In the genomic region with DNA sequence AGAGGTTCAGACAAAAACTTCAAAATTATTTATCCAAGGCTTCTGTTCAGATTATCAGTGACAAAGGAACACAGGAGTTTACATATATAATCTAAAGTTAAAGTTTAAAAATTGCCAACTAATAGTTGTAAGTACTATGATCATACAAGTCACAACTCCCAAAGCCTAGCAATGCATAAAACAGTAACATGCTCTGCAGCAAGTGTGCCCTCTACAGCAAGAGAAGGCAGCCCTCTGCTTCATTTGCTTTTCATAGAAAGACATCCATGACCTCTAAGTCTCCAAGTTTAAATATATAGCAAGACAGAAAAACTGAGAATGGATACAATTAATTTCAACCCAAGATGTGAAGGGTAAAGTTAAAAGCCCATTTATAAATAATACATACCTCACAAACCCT, we compare ENCODE assay signal across 13 cellular contexts.
"Had no signal": no experiment of that assay in that cellular context is flagged by ENCODE, and none has a peak within 500 bp of the region (broad histone marks: within the 10 kb centered on the region; RNA-seq: fewer than 3 reads in every experiment).

No MANE protein-coding gene starts in this region.

- H3K27ac Mint-ChIP-seq: activated CD4-positive, alpha-beta T cell treated with anti-CD3 and anti-CD28 coated beads, Interleukin-2, amount 10 ng/mL, durations not matched to agents 7 days and 5 days; stimulated activated naive CD8-positive, alpha-beta T cell treated with anti-CD3 and anti-CD28 coated beads, Interleukin-15, Interleukin-2, amounts not matched to agents 100 ng/mL and 50 ng/mL, for 24 hours had no signal

- H3K27ac ChIP-seq: gastroesophageal sphincter, heart right ventricle, prostate gland, upper lobe of right lung had no signal

- H3K9me3 Mint-ChIP-seq: activated CD4-positive, alpha-beta T cell treated with anti-CD3 and anti-CD28 coated beads, Interleukin-2, amount 10 ng/mL, durations not matched to agents 7 days and 5 days; stimulated activated naive CD8-positive, alpha-beta T cell treated with anti-CD3 and anti-CD28 coated beads, Interleukin-15, Interleukin-2, amounts not matched to agents 100 ng/mL and 50 ng/mL, for 24 hours had no signal

- H3K4me3 Mint-ChIP-seq: activated CD4-positive, alpha-beta T cell treated with anti-CD3 and anti-CD28 coated beads, Interleukin-2, amount 10 ng/mL, durations not matched to agents 7 days and 5 days; stimulated activated naive CD8-positive, alpha-beta T cell treated with anti-CD3 and anti-CD28 coated beads, Interleukin-15, Interleukin-2, amounts not matched to agents 100 ng/mL and 50 ng/mL, for 24 hours had no signal

- H3K36me3 ChIP-seq: gastroesophageal sphincter, prostate gland had no signal

- H3K4me1 ChIP-seq: prostate gland had no signal

- FAIRE-seq: colon, small intestine had no signal

- H3K9me3 ChIP-seq: gastroesophageal sphincter, heart right ventricle, prostate gland, upper lobe of right lung had no signal

- H3K27me3 Mint-ChIP-seq: activated CD4-positive, alpha-beta T cell treated with anti-CD3 and anti-CD28 coated beads, Interleukin-2, amount 10 ng/mL, durations not matched to agents 7 days and 5 days; stimulated activated naive CD8-positive, alpha-beta T cell treated with anti-CD3 and anti-CD28 coated beads, Interleukin-15, Interleukin-2, amounts not matched to agents 100 ng/mL and 50 ng/mL, for 24 hours had no signal

- DNase-seq: activated CD4-positive, alpha-beta T cell treated with anti-CD3 and anti-CD28 coated beads, Interleukin-2, amount 10 ng/mL, durations not matched to agents 7 days and 5 days; activated CD4-positive, CD25-positive, alpha-beta regulatory T cell; activated CD8-positive, alpha-beta memory T cell treated with anti-CD3 and anti-CD28 coated beads, Interleukin-2, amount 50 U/mL, for 48 hours; activated naive CD4-positive, alpha-beta T cell treated with anti-CD3 and anti-CD28 coated beads, Interleukin-2, amount 50 U/mL, for 16 hours; amniotic stem cell; heart right ventricle; right cardiac atrium; small intestine; upper lobe of right lung had no signal

- H3K27me3 ChIP-seq: gastroesophageal sphincter, heart right ventricle, upper lobe of right lung had no signal

- ATAC-seq: gastroesophageal sphincter, heart right ventricle, right cardiac atrium, upper lobe of right lung had no signal

- H3K4me3 ChIP-seq: gastroesophageal sphincter, heart right ventricle, prostate gland, upper lobe of right lung had no signal
